In the genomic region with DNA sequence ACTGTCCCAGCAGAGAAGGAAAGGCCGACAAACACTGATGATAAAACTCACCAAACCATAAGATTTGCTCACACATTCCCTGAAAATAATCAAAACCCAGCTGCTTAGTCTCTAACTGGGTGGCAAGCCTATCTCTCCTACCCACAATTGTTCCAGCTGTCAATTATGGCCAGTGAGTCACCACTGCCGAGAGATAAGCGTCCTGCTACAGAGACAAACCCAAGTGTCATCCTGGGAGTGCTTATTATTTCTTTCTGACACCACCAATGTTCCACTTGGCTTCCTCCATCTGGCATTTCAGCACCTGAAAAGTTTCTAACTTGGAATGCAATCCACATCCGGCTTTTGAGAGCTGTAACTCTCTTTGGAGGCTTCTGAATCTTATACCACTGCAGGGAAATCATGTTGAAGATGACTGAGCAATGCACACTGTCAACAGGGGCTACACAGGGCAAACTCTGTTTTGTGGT, we compare ENCODE assay signal across 1 cellular context.
TF ChIP-seq lines count a peak whose summit lies in the region.

No MANE protein-coding gene starts in this region.

TF ChIP-seq in K562, 482 proteins besides CTCF, POLR2A, EP300 and RAD21 (continued from another document and continues in another):
- TF ChIP-seq, protein P1, sequence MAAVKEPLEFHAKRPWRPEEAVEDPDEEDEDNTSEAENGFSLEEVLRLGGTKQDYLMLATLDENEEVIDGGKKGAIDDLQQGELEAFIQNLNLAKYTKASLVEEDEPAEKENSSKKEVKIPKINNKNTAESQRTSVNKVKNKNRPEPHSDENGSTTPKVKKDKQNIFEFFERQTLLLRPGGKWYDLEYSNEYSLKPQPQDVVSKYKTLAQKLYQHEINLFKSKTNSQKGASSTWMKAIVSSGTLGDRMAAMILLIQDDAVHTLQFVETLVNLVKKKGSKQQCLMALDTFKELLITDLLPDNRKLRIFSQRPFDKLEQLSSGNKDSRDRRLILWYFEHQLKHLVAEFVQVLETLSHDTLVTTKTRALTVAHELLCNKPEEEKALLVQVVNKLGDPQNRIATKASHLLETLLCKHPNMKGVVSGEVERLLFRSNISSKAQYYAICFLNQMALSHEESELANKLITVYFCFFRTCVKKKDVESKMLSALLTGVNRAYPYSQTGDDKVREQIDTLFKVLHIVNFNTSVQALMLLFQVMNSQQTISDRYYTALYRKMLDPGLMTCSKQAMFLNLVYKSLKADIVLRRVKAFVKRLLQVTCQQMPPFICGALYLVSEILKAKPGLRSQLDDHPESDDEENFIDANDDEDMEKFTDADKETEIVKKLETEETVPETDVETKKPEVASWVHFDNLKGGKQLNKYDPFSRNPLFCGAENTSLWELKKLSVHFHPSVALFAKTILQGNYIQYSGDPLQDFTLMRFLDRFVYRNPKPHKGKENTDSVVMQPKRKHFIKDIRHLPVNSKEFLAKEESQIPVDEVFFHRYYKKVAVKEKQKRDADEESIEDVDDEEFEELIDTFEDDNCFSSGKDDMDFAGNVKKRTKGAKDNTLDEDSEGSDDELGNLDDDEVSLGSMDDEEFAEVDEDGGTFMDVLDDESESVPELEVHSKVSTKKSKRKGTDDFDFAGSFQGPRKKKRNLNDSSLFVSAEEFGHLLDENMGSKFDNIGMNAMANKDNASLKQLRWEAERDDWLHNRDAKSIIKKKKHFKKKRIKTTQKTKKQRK (IDR thresholded peaks at IDR 0.05; ENCODE audit: borderline replicate concordance, low read depth, low read length) = no peak
- 0 out of 2 replicates have a peak, but pooled peaks have one; percentile 36 for TF ChIP-seq FOXJ2 (tag; IDR thresholded peaks at IDR 0.05)
- TF ChIP-seq RBM17 (IDR thresholded peaks at IDR 0.05; ENCODE audit: borderline replicate concordance, low read depth, low read length) = no peak
- TF ChIP-seq ZNF146 (CRISPR knock-in tag; IDR thresholded peaks at IDR 0.05; ENCODE audit: unreplicated experiment) = no peak
- TF ChIP-seq, protein P2, sequence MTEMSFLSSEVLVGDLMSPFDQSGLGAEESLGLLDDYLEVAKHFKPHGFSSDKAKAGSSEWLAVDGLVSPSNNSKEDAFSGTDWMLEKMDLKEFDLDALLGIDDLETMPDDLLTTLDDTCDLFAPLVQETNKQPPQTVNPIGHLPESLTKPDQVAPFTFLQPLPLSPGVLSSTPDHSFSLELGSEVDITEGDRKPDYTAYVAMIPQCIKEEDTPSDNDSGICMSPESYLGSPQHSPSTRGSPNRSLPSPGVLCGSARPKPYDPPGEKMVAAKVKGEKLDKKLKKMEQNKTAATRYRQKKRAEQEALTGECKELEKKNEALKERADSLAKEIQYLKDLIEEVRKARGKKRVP (CRISPR knock-in tag; IDR thresholded peaks at IDR 0.05) = peak; percentile 83
- TF ChIP-seq DIDO1 (tag; IDR thresholded peaks at IDR 0.05; ENCODE audit: low read depth) = 0 out of 2 replicates have a peak, but pooled peaks have one; percentile 69
- peak; percentile 84; the same call in 1 of the 2 replicates for TF ChIP-seq GATAD2A (IDR thresholded peaks at IDR 0.05)
- 0 out of 2 replicates have a peak, but pooled peaks have one; percentile 9 for TF ChIP-seq SPI1 (IDR thresholded peaks at IDR 0.05; ENCODE audit: borderline replicate concordance, low read depth, low read length)
- peak; percentile 86 for TF ChIP-seq NCOA1 (IDR thresholded peaks at IDR 0.05; ENCODE audit: low read depth)
- TF ChIP-seq, protein P3, sequence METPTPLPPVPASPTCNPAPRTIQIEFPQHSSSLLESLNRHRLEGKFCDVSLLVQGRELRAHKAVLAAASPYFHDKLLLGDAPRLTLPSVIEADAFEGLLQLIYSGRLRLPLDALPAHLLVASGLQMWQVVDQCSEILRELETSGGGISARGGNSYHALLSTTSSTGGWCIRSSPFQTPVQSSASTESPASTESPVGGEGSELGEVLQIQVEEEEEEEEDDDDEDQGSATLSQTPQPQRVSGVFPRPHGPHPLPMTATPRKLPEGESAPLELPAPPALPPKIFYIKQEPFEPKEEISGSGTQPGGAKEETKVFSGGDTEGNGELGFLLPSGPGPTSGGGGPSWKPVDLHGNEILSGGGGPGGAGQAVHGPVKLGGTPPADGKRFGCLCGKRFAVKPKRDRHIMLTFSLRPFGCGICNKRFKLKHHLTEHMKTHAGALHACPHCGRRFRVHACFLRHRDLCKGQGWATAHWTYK (CRISPR knock-in tag; IDR thresholded peaks at IDR 0.05) = peak; percentile 84; the same call in 1 of the 2 replicates
- TF ChIP-seq, protein P4, sequence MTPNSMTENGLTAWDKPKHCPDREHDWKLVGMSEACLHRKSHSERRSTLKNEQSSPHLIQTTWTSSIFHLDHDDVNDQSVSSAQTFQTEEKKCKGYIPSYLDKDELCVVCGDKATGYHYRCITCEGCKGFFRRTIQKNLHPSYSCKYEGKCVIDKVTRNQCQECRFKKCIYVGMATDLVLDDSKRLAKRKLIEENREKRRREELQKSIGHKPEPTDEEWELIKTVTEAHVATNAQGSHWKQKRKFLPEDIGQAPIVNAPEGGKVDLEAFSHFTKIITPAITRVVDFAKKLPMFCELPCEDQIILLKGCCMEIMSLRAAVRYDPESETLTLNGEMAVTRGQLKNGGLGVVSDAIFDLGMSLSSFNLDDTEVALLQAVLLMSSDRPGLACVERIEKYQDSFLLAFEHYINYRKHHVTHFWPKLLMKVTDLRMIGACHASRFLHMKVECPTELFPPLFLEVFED (CRISPR knock-in tag; conservative IDR thresholded peaks at IDR 0.05) = peak; percentile 76; the same call in 1 of the 2 replicates
- TF ChIP-seq FOSL1 (tag; conservative IDR thresholded peaks at IDR 0.05) = peak; percentile 100
- TF ChIP-seq CBFA2T3 (IDR thresholded peaks at IDR 0.05) = peak; percentile 99
- peak; percentile 82 for TF ChIP-seq GATA2 (CRISPR knock-in tag; IDR thresholded peaks at IDR 0.05)
- TF ChIP-seq, protein P5, sequence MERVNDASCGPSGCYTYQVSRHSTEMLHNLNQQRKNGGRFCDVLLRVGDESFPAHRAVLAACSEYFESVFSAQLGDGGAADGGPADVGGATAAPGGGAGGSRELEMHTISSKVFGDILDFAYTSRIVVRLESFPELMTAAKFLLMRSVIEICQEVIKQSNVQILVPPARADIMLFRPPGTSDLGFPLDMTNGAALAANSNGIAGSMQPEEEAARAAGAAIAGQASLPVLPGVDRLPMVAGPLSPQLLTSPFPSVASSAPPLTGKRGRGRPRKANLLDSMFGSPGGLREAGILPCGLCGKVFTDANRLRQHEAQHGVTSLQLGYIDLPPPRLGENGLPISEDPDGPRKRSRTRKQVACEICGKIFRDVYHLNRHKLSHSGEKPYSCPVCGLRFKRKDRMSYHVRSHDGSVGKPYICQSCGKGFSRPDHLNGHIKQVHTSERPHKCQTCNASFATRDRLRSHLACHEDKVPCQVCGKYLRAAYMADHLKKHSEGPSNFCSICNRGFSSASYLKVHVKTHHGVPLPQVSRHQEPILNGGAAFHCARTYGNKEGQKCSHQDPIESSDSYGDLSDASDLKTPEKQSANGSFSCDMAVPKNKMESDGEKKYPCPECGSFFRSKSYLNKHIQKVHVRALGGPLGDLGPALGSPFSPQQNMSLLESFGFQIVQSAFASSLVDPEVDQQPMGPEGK (CRISPR knock-in tag; IDR thresholded peaks at IDR 0.05; ENCODE audit: borderline replicate concordance) = peak; percentile 20; the same call in 1 of the 2 replicates
- TF ChIP-seq, protein P6, sequence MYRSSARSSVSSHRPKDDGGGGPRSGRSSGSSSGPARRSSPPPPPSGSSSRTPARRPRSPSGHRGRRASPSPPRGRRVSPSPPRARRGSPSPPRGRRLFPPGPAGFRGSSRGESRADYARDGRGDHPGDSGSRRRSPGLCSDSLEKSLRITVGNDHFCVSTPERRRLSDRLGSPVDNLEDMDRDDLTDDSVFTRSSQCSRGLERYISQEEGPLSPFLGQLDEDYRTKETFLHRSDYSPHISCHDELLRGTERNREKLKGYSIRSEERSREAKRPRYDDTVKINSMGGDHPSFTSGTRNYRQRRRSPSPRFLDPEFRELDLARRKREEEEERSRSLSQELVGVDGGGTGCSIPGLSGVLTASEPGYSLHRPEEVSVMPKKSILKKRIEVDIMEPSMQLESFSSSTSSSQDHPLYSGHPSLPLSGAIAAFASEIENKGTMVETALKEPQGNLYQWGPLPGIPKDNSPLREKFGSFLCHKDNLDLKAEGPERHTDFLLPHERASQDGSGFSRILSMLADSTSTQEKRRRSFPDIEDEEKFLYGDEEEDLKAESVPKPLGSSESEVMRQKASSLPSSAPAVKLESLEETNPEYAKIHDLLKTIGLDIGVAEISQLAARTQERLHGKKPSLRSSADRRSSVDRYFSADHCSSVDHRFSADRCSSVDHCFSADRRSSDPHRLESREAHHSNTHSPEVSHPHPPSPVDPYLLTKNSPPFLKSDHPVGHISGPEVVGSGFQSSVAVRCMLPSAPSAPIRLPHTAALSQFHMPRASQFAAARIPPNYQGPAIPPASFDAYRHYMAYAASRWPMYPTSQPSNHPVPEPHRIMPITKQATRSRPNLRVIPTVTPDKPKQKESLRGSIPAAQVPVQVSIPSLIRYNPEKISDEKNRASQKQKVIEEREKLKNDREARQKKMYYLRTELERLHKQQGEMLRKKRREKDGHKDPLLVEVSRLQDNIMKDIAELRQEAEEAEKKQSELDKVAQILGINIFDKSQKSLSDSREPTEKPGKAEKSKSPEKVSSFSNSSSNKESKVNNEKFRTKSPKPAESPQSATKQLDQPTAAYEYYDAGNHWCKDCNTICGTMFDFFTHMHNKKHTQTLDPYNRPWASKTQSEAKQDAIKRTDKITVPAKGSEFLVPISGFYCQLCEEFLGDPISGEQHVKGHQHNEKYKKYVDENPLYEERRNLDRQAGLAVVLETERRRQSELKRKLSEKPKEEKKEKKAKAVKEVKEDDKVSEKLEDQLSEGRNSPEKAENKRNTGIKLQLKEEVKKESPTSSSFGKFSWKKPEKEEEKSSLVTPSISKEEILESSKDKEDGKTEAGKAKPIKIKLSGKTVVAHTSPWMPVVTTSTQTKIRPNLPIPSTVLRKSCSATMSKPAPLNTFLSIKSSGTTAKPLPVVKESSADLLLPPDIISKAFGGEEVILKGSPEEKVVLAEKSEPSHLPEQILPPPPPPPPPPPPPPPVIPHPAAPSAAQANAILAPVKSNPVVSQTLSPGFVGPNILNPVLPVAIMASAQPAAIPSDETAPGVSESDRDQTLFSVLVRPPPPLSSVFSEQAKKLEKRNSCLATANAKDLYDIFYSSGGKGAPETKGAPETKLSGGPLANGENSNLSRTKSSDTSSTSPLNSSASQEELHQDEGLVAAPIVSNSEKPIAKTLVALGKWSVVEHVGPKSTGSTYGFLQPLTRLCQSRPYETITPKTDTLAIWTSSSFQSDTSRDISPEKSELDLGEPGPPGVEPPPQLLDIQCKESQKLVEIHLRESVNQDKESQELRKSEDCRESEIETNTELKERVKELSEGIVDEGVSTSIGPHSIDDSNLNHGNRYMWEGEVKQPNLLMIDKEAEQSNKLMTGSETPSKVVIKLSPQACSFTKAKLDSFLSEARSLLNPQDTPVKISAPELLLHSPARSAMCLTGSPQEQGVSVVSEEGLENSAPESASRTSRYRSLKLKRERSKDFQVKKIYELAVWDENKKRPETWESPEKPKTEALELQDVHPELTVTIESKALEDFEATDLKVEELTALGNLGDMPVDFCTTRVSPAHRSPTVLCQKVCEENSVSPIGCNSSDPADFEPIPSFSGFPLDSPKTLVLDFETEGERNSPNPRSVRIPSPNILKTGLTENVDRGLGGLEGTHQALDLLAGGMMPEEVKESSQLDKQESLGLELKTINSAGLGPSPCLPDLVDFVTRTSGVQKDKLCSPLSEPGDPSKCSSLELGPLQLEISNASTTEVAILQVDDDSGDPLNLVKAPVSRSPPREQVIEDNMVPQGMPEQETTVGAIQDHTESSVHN (IDR thresholded peaks at IDR 0.05; ENCODE audit: borderline replicate concordance in 1 of 2, low read depth in 1 of 2) = peak in 1 of 2 experiments; percentile 93; a peak in 2 of 4 replicates
- TF ChIP-seq ZNF197 (CRISPR knock-in tag; IDR thresholded peaks at IDR 0.05; ENCODE audit: low read depth) = peak; percentile 88; the same call in 1 of the 2 replicates
- 0 out of 2 replicates have a peak, but pooled peaks have one; percentile 5 for TF ChIP-seq ZNF184 (CRISPR knock-in tag; IDR thresholded peaks at IDR 0.05)
- peak; percentile 58; the same call in 1 of the 2 replicates for TF ChIP-seq TARDBP (IDR thresholded peaks at IDR 0.05)
- TF ChIP-seq, protein P7, sequence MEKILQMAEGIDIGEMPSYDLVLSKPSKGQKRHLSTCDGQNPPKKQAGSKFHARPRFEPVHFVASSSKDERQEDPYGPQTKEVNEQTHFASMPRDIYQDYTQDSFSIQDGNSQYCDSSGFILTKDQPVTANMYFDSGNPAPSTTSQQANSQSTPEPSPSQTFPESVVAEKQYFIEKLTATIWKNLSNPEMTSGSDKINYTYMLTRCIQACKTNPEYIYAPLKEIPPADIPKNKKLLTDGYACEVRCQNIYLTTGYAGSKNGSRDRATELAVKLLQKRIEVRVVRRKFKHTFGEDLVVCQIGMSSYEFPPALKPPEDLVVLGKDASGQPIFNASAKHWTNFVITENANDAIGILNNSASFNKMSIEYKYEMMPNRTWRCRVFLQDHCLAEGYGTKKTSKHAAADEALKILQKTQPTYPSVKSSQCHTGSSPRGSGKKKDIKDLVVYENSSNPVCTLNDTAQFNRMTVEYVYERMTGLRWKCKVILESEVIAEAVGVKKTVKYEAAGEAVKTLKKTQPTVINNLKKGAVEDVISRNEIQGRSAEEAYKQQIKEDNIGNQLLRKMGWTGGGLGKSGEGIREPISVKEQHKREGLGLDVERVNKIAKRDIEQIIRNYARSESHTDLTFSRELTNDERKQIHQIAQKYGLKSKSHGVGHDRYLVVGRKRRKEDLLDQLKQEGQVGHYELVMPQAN (IDR thresholded peaks at IDR 0.05; ENCODE audit: borderline replicate concordance) = no peak
- TF ChIP-seq, protein P8, sequence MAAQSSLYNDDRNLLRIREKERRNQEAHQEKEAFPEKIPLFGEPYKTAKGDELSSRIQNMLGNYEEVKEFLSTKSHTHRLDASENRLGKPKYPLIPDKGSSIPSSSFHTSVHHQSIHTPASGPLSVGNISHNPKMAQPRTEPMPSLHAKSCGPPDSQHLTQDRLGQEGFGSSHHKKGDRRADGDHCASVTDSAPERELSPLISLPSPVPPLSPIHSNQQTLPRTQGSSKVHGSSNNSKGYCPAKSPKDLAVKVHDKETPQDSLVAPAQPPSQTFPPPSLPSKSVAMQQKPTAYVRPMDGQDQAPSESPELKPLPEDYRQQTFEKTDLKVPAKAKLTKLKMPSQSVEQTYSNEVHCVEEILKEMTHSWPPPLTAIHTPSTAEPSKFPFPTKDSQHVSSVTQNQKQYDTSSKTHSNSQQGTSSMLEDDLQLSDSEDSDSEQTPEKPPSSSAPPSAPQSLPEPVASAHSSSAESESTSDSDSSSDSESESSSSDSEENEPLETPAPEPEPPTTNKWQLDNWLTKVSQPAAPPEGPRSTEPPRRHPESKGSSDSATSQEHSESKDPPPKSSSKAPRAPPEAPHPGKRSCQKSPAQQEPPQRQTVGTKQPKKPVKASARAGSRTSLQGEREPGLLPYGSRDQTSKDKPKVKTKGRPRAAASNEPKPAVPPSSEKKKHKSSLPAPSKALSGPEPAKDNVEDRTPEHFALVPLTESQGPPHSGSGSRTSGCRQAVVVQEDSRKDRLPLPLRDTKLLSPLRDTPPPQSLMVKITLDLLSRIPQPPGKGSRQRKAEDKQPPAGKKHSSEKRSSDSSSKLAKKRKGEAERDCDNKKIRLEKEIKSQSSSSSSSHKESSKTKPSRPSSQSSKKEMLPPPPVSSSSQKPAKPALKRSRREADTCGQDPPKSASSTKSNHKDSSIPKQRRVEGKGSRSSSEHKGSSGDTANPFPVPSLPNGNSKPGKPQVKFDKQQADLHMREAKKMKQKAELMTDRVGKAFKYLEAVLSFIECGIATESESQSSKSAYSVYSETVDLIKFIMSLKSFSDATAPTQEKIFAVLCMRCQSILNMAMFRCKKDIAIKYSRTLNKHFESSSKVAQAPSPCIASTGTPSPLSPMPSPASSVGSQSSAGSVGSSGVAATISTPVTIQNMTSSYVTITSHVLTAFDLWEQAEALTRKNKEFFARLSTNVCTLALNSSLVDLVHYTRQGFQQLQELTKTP (IDR thresholded peaks at IDR 0.05; ENCODE audit: low read depth in 1 of 2, partially characterized antibody in 2 of 2) = peak in 1 of 2 experiments; percentile 76
- no peak for TF ChIP-seq ZNF23 (CRISPR knock-in tag; IDR thresholded peaks at IDR 0.05)
- TF ChIP-seq ZNF695 (CRISPR knock-in tag; IDR thresholded peaks at IDR 0.05) = no peak
- peak; percentile 45; the same call in 1 of the 2 replicates for TF ChIP-seq MAFK (IDR thresholded peaks at IDR 0.05; ENCODE audit: low read length)
- TF ChIP-seq ZNF311 (CRISPR knock-in tag; IDR thresholded peaks at IDR 0.05) = peak; percentile 84
- TF ChIP-seq TAL1 (IDR thresholded peaks at IDR 0.05) = peak; percentile 94
- no peak for TF ChIP-seq HDAC6 (IDR thresholded peaks at IDR 0.05; ENCODE audit: low read depth, low read length)
